In the genomic region with DNA sequence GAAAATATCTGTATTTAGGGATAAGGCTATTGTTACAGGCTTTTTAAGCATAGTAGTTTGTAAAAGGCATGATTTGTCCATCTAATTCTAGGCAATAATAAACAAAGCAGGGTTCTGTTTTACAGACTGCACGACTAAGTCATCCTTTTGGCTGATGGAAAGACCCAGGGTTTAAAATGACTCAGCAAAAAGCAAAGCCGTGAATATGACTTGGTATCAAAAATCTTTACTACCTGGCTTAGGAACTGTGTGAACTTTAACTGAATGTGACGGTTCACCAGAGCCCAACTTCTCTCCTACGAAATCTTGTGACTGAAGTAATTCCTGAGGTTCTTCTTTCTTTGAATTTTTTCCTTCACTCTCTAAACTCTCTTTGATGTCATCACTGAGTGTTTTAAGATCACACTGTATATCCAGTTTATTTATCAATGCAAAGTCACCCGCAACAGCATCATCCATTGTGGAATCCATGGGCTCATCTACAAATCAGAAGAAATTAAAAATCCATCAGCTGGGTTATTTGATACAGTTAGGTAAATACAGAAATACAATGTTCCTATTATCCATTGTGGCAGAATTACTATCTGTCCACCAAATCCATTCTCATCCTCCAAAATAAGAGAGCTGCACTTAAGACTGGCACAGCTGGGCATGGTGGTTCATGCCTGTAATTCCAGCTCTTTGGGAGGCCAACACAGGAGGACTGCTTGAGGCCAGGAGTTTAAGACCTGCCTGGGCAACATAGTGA, we compare ENCODE assay signal across 1 cellular context.
TF ChIP-seq lines count a peak whose summit lies in the region.

No MANE protein-coding gene starts in this region.

TF ChIP-seq in IMR-90, 13 proteins besides CTCF, POLR2A, EP300 and RAD21 (continued from another document):
- TF ChIP-seq, protein P1, sequence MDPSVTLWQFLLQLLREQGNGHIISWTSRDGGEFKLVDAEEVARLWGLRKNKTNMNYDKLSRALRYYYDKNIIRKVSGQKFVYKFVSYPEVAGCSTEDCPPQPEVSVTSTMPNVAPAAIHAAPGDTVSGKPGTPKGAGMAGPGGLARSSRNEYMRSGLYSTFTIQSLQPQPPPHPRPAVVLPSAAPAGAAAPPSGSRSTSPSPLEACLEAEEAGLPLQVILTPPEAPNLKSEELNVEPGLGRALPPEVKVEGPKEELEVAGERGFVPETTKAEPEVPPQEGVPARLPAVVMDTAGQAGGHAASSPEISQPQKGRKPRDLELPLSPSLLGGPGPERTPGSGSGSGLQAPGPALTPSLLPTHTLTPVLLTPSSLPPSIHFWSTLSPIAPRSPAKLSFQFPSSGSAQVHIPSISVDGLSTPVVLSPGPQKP (IDR thresholded peaks at IDR 0.05; ENCODE audit: borderline replicate concordance, low read depth, low read length): no peak
- TF ChIP-seq SMC3 (IDR thresholded peaks at IDR 0.05; ENCODE audit: low read depth, low read length): no peak
- TF ChIP-seq CHD1 (IDR thresholded peaks at IDR 0.05; ENCODE audit: low read depth, low read length): no peak
- TF ChIP-seq NFE2L2 (IDR thresholded peaks at IDR 0.05; ENCODE audit: low read depth, low read length): peak; percentile 100
- peak; percentile 96 for TF ChIP-seq MAFK (IDR thresholded peaks at IDR 0.05; ENCODE audit: low read depth, low read length)
- no peak for TF ChIP-seq MAZ (IDR thresholded peaks at IDR 0.05; ENCODE audit: borderline replicate concordance, low read depth, low read length)
- peak; percentile 64 for TF ChIP-seq RCOR1 (IDR thresholded peaks at IDR 0.05; ENCODE audit: insufficient replicate concordance, low read length)
- TF ChIP-seq RFX5 (IDR thresholded peaks at IDR 0.05; ENCODE audit: low read depth, low read length): no peak
- no peak for TF ChIP-seq BHLHE40 (IDR thresholded peaks at IDR 0.05; ENCODE audit: low read depth, low read length)
- no peak for TF ChIP-seq MXI1 (IDR thresholded peaks at IDR 0.05; ENCODE audit: borderline replicate concordance, low read depth, low read length)
